ENCODE assay signal across 20 cellular contexts in the genomic region with DNA sequence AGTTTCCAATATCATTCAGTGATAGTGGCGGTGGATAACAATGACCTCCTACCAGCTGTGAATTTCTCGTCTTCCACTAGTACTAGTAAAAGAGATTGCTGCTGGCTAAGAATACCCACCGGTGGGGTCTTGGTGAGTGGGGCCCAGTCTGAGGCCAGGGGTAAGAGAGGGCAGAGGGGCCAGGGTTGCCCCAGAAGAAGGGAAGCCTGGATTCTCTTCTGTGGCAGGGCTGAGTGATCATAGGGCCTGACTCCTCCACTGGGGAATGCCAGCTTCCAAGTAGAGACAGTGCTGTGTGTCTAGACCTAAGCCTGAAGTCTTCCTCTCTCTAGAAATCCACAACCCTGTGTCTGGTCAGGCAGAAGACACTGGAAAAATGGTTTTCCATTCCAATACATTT. TPM values are rescaled to one million over a fixed set of nuclear protein-coding genes. Genes with fewer than 3 reads are reported as not detected.
A peak's percentile ranks its signal among the peaks of the same experiment; 100 is the strongest.
DNase-seq lines count a peak whose midpoint lies in the region; ATAC-seq and TF ChIP-seq lines count a peak whose summit lies in the region.
"Had no signal": no experiment of that assay in that cellular context is flagged by ENCODE, and none has a peak within 500 bp of the region (broad histone marks: within the 10 kb centered on the region; RNA-seq: fewer than 3 reads in every experiment).

No MANE protein-coding gene starts in this region.

- DNase-seq in right atrium auricular region (ENCODE audit: low spot score): peak; percentile 46
- DNase-seq in heart left ventricle: no peak
- DNase-seq in islet precursor cell: peak; percentile 29
- DNase-seq in sigmoid colon: peak; percentile 8
- no peak for DNase-seq in NOMO-1 (lab: John Stamatoyannopoulos, UW; ENCODE audit: unreplicated experiment in 2 of 2)
- DNase-seq in NCI-H1105 (lab: John Stamatoyannopoulos, UW): no peak
- DNase-seq: BE2C; C1 segment of cervical spinal cord; Caco-2; Calu3; CD4-positive, alpha-beta memory T cell; CD4-positive, CD25-positive, alpha-beta regulatory T cell; DMS79 treated with DMSO at 0.1 percent for 48 hours; GF-D8 had no signal

- TF ChIP-seq CTCF in right atrium auricular region (IDR thresholded peaks at IDR 0.05): no peak
- TF ChIP-seq CTCF in heart left ventricle (IDR thresholded peaks at IDR 0.05): no peak
- TF ChIP-seq CTCF in sigmoid colon (IDR thresholded peaks at IDR 0.05): no peak

- ATAC-seq in heart left ventricle (no peak), HG03025 (IDR thresholded peaks at IDR 0.05; ENCODE audit: low FRiP score, unreplicated experiment) (no peak)

- 48 to 59% (median 53%) methylated on average over 3 of the region's 3 CpGs for WGBS in heart left ventricle, 4 donors
- 62 to 82% methylated on average over 3 of the region's 3 CpGs for WGBS in sigmoid colon, 2 donors

- H3K4me3 ChIP-seq in right atrium auricular region (no peak overlapping the region), heart left ventricle (no peak overlapping the region), sigmoid colon (no peak overlapping the region)
- H3K4me3 ChIP-seq: A549, BLaER1 had no signal

- H3K9me3 ChIP-seq in right atrium auricular region: peaks cover 0 to 2% of the 10 kb centered on the region in 2 donors
- H3K9me3 ChIP-seq in heart left ventricle: peaks cover 0 to 2% (median 0%) of the 10 kb centered on the region in 12 donors
- H3K9me3 ChIP-seq in sigmoid colon: no peaks in the 10 kb centered on the region
- H3K9me3 ChIP-seq: BE2C had no signal

- TF ChIP-seq POLR2A in heart left ventricle (IDR thresholded peaks at IDR 0.05) (no peak), sigmoid colon (IDR thresholded peaks at IDR 0.05) (no peak)

- H3K27me3 ChIP-seq in right atrium auricular region: no peaks in the 10 kb centered on the region
- H3K27me3 ChIP-seq in heart left ventricle: peaks cover 0 to 13% (median 0%) of the 10 kb centered on the region in 9 donors
- peaks cover 0 to 16% (median 3%) of the 10 kb centered on the region in 3 donors for H3K27me3 ChIP-seq in sigmoid colon
- H3K27me3 ChIP-seq: BE2C, BLaER1 had no signal

- no peak for TF ChIP-seq EP300 in sigmoid colon (IDR thresholded peaks at IDR 0.05)

- H3K4me1 ChIP-seq in right atrium auricular region (no peaks in the 10 kb centered on the region), heart left ventricle (no peaks in the 10 kb centered on the region), sigmoid colon (no peaks in the 10 kb centered on the region)
- H3K4me1 ChIP-seq: Caco-2 had no signal

- intact Hi-C loops in heart left ventricle (cut with DNase I) (no loop called here), sigmoid colon (cut with DNase I) (no loop called here)

- H3K36me3 ChIP-seq in right atrium auricular region (no peaks in the 10 kb centered on the region), heart left ventricle (no peaks in the 10 kb centered on the region), sigmoid colon (no peaks in the 10 kb centered on the region)
- H3K36me3 ChIP-seq: BE2C, BLaER1 had no signal

- H3K27ac ChIP-seq in right atrium auricular region: no peak overlapping the region
- no peak overlapping the region for H3K27ac ChIP-seq in heart left ventricle
- H3K27ac ChIP-seq in sigmoid colon: no peak overlapping the region
- H3K27ac ChIP-seq: 22Rv1, A549, BLaER1 had no signal

RNA-seq across cellular contexts. Expression of gene TMEM63C, which starts 5.8 kb away (rescaled TPM):
- total RNA-seq in right atrium auricular region: under 1 TPM in 1 of 2 donors, not detected in 1; 0.04 TPM
- total RNA-seq in heart left ventricle: 1 to 10 TPM in 6 of 9 donors, under 1 TPM in 2, not detected in 1; 0.48 to 3.7 (median 1.7) TPM
- polyA plus RNA-seq in heart left ventricle: 1 to 10 TPM in 1 of 2 donors, under 1 TPM in 1; 0.01 to 4.0 TPM
- total RNA-seq in sigmoid colon: 1 to 10 TPM in 3 of 4 donors, under 1 TPM in 1; 0.28 to 2.1 (median 1.2) TPM
- 1 to 10 TPM; 1.8 to 6.5 (median 5.5) TPM for polyA plus RNA-seq in sigmoid colon
- polyA plus RNA-seq: CD4-positive, alpha-beta memory T cell; CD4-positive, CD25-positive, alpha-beta regulatory T cell had no signal

RNA-seq across cellular contexts. Expression of gene ZDHHC22, which starts 34.3 kb away (rescaled TPM):
- not detected for total RNA-seq in right atrium auricular region
- total RNA-seq in heart left ventricle: under 1 TPM in 1 of 9 donors, not detected in 8; 0.12 TPM
- polyA plus RNA-seq in heart left ventricle: not detected
- total RNA-seq in sigmoid colon: 1 to 10 TPM in 2 of 4 donors, under 1 TPM in 2; 0.49 to 1.9 (median 1.0) TPM
- under 1 TPM in 1 of 3 donors, not detected in 2; 0.67 TPM for polyA plus RNA-seq in sigmoid colon
- total RNA-seq: A172; Caco-2; Calu3; CD4-positive, alpha-beta memory T cell; CD4-positive, CD25-positive, alpha-beta regulatory T cell had no signal
- polyA plus RNA-seq: CD14-positive monocyte; CD4-positive, alpha-beta memory T cell; CD4-positive, CD25-positive, alpha-beta regulatory T cell had no signal

Comparison
In these comparisons a context has a peak if more than half of its experiments do, and no peak if none do; other contexts are left out.
1. DNase-seq: peak in right atrium auricular region (single experiment), islet precursor cell (single experiment) and sigmoid colon (single experiment); none in heart left ventricle (0 of 5), NOMO-1 (0 of 2) and NCI-H1105 (single experiment).